ENCODE assay signal across 19 cellular contexts in the genomic region with DNA sequence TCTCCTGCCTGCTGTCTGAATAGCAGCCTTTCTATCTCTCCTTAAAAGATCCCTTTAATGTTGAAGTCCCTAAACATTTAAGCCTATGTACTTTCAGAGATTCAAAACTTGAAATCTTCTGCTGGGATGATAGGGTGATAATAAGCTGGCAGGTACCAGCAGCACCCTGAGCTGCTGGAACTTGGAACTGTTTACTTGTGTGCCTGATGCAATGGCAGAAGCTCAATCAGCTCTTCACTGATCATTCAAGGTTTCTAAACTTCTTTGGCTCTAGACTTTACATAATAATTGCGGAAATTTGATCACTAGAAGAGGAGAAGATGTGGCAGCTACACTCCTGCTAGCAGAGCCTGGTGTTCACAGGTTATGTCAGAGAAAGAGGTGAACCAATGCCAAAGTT. TPM values are rescaled to one million over a fixed set of nuclear protein-coding genes. Genes with fewer than 3 reads are reported as not detected.
DNase-seq lines count a peak whose midpoint lies in the region; ATAC-seq and TF ChIP-seq lines count a peak whose summit lies in the region.
"Had no signal": no experiment of that assay in that cellular context is flagged by ENCODE, and none has a peak within 500 bp of the region (broad histone marks: within the 10 kb centered on the region; RNA-seq: fewer than 3 reads in every experiment).

No MANE protein-coding gene starts in this region.

- peaks cover 2 to 5% of the 10 kb centered on the region in 2 experiments for H3K36me3 ChIP-seq in trophoblast cell (ENCODE audit: control insufficient read depth in 1 of 2, insufficient read depth in 2 of 2, low read length in 2 of 2)
- H3K36me3 ChIP-seq: Peyer's patch had no signal

- H3K23ac ChIP-seq in trophoblast cell (ENCODE audit: low read length): no peak overlapping the region

- no peak overlapping the region for H3K4me2 ChIP-seq in trophoblast cell (ENCODE audit: low read length)

- peak overlapping the region; percentile 53 for H3K18ac ChIP-seq in trophoblast cell (ENCODE audit: low read length)

- H3K4me1 ChIP-seq in trophoblast cell (ENCODE audit: control insufficient read depth in 1 of 2, insufficient read depth in 2 of 2, low read length in 2 of 2): no peaks in the 10 kb centered on the region
- H3K4me1 ChIP-seq: Peyer's patch had no signal

- no peaks in the 10 kb centered on the region for H3K79me2 ChIP-seq in trophoblast cell (ENCODE audit: control insufficient read depth, insufficient read depth, low read length, poor library complexity)

- H3K27me3 Mint-ChIP-seq in IgD-negative memory B cell: no peaks in the 10 kb centered on the region
- H3K27me3 Mint-ChIP-seq in WTC11 (ENCODE audit: low read depth): no peaks in the 10 kb centered on the region

- no peak overlapping the region for H4K12ac ChIP-seq in trophoblast cell (ENCODE audit: low read depth, low read length)

- H2AFZ ChIP-seq in trophoblast cell (ENCODE audit: insufficient read depth, low read length, poor library complexity): no peak overlapping the region
- H2AFZ ChIP-seq: GM23248 had no signal

- peak overlapping the region; percentile 38 for H4K8ac ChIP-seq in trophoblast cell (ENCODE audit: low read depth, low read length)

- ATAC-seq in WTC11 (no peak), GM19351 (IDR thresholded peaks at IDR 0.05; ENCODE audit: unreplicated experiment) (no peak), GM18868 (IDR thresholded peaks at IDR 0.05; ENCODE audit: unreplicated experiment) (no peak)
- ATAC-seq: CD8-positive, alpha-beta T cell; Right ventricle myocardium inferior had no signal

- POLR2A ChIA-PET in WTC11 (lab: Charles Lee): interaction anchor here (0.6 to 1.2 kb wide), 3 partner anchors 16 to 28 kb away, joined by 3 to 5 read pairs (median 3); partner anchors contain the start of genes MRPS27 and PTCD2

- H3K79me1 ChIP-seq in trophoblast cell (ENCODE audit: low read length): no peaks in the 10 kb centered on the region

- H3K4me3 ChIP-seq in trophoblast cell (ENCODE audit: low read depth, low read length): no peak overlapping the region
- H3K4me3 ChIP-seq: BLaER1, GM23248, Peyer's patch had no signal

- no peak overlapping the region for H3K4ac ChIP-seq in trophoblast cell (ENCODE audit: low read depth, low read length)

- H3K27me3 ChIP-seq in trophoblast cell (ENCODE audit: insufficient read depth, low read length): no peaks in the 10 kb centered on the region
- H3K27me3 ChIP-seq: BLaER1, Peyer's patch had no signal

- TF ChIP-seq CTCF in WTC11 (IDR thresholded peaks at IDR 0.05): no peak

- no peaks in the 10 kb centered on the region for H3K9me3 ChIP-seq in trophoblast cell (ENCODE audit: insufficient read depth, low read depth, low read length)
- H3K9me3 ChIP-seq: BLaER1, Peyer's patch had no signal

- no peak overlapping the region for H4K91ac ChIP-seq in trophoblast cell (ENCODE audit: low read depth, low read length)

- DNase-seq in DMS 273 (lab: John Stamatoyannopoulos, UW; ENCODE audit: unreplicated experiment) (peak; percentile 51), DMS 273 treated with DMSO at 0.1 percent for 48 hours (lab: John Stamatoyannopoulos, UW) (no peak), WTC11 (ENCODE audit: low spot score) (no peak), trophoblast cell (peak; percentile 1 to 51), NCI-H510A treated with DMSO at 0.1 percent for 48 hours (lab: John Stamatoyannopoulos, UW) (no peak)
- DNase-seq: 8988T; CD8-positive, alpha-beta T cell; DMS79 treated with DMSO at 0.1 percent for 48 hours; GDM1; GM23248; NCI-H1105 treated with DMSO at 0.1 percent for 48 hours; NCI-H187 treated with DMSO at 0.1 percent for 48 hours; NCI-H510A; Peyer's patch had no signal

- H3K4me3 Mint-ChIP-seq in IgD-negative memory B cell (no peak overlapping the region), WTC11 (no peak overlapping the region)
- H3K4me3 Mint-ChIP-seq: CD8-positive, alpha-beta T cell had no signal

- peak overlapping the region; percentile 13 for H2BK5ac ChIP-seq in trophoblast cell (ENCODE audit: low read depth, low read length, poor library complexity)

- no CpG with 5 or more reads among the region's 1 CpG for WGBS in trophoblast cell (ENCODE audit: extremely low coverage, insufficient coverage, insufficient read length)

- H3K9me3 Mint-ChIP-seq in IgD-negative memory B cell: no peaks in the 10 kb centered on the region
- H3K9me3 Mint-ChIP-seq in WTC11: no peaks in the 10 kb centered on the region
- H3K9me3 Mint-ChIP-seq: CD8-positive, alpha-beta T cell had no signal

- H3K36me3 Mint-ChIP-seq in IgD-negative memory B cell (peaks cover 10% of the 10 kb centered on the region), WTC11 (peaks cover 26% of the 10 kb centered on the region)

- H2BK12ac ChIP-seq in trophoblast cell (ENCODE audit: low read length): peak overlapping the region; percentile 40

- H2AK5ac ChIP-seq in trophoblast cell (ENCODE audit: low read length): no peak overlapping the region

- CTCF ChIA-PET in WTC11 (lab: Charles Lee): interaction anchor here (0.7 kb wide), 1 partner anchor 252 kb away, joined by 3 read pairs; no protein-coding TSS in a partner anchor

- H3K27ac Mint-ChIP-seq in IgD-negative memory B cell: peak overlapping the region in 2 of 3 donors; percentile 58 to 62
- H3K27ac Mint-ChIP-seq in WTC11: peak overlapping the region; percentile 77
- H3K27ac Mint-ChIP-seq: CD8-positive, alpha-beta T cell had no signal

- H3K4me1 Mint-ChIP-seq in IgD-negative memory B cell (peaks cover 31 to 43% (median 31%) of the 10 kb centered on the region in 3 donors), WTC11 (peaks cover 14% of the 10 kb centered on the region)

- peak overlapping the region; percentile 66 for H2BK120ac ChIP-seq in trophoblast cell (ENCODE audit: insufficient read depth, low read length, poor library complexity)

- no peak overlapping the region for H3K14ac ChIP-seq in trophoblast cell (ENCODE audit: low read length)

- no peak overlapping the region for H3K9ac ChIP-seq in trophoblast cell (ENCODE audit: low read length)
- H3K9ac ChIP-seq: BLaER1, GM23248 had no signal

- H3K27ac ChIP-seq in trophoblast cell (ENCODE audit: low read depth, low read length): peak overlapping the region; percentile 9
- H3K27ac ChIP-seq: BLaER1, GM23248, Peyer's patch had no signal

TF ChIP-seq in WTC11, 78 proteins besides CTCF, POLR2A, EP300 and RAD21:
- TF ChIP-seq GABPB1 (CRISPR knock-in tag; IDR thresholded peaks at IDR 0.05) (peak; percentile 93), ZNF232 (CRISPR knock-in tag; IDR thresholded peaks at IDR 0.05) (no peak), JUN (CRISPR knock-in tag; IDR thresholded peaks at IDR 0.05) (no peak), NR2C2 (CRISPR knock-in tag; IDR thresholded peaks at IDR 0.05) (no peak), ZNF671 (CRISPR knock-in tag; IDR thresholded peaks at IDR 0.05) (no peak)
- TF ChIP-seq, protein P1, sequence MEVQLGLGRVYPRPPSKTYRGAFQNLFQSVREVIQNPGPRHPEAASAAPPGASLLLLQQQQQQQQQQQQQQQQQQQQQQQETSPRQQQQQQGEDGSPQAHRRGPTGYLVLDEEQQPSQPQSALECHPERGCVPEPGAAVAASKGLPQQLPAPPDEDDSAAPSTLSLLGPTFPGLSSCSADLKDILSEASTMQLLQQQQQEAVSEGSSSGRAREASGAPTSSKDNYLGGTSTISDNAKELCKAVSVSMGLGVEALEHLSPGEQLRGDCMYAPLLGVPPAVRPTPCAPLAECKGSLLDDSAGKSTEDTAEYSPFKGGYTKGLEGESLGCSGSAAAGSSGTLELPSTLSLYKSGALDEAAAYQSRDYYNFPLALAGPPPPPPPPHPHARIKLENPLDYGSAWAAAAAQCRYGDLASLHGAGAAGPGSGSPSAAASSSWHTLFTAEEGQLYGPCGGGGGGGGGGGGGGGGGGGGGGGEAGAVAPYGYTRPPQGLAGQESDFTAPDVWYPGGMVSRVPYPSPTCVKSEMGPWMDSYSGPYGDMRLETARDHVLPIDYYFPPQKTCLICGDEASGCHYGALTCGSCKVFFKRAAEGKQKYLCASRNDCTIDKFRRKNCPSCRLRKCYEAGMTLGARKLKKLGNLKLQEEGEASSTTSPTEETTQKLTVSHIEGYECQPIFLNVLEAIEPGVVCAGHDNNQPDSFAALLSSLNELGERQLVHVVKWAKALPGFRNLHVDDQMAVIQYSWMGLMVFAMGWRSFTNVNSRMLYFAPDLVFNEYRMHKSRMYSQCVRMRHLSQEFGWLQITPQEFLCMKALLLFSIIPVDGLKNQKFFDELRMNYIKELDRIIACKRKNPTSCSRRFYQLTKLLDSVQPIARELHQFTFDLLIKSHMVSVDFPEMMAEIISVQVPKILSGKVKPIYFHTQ (CRISPR knock-in tag; IDR thresholded peaks at IDR 0.05): no peak
TF ChIP-seq in WTC11: peak in this region for 1.

RNA-seq across cellular contexts. Expression of gene MRPS27, which starts 27.6 kb away (rescaled TPM):
- 35.5 TPM for polyA plus RNA-seq in IgD-negative memory B cell
- 80.1 to 96.9 TPM (median 91.0 TPM) in 3 replicates for total RNA-seq in WTC11 (2021)
- 43.2 and 43.5 TPM in 2 replicates for polyA plus RNA-seq in trophoblast cell (2013)

RNA-seq across cellular contexts. Expression of gene PTCD2, which starts 27.8 kb away (rescaled TPM):
- polyA plus RNA-seq in IgD-negative memory B cell: 2.4 TPM
- total RNA-seq in WTC11 (2021): 13.0 to 14.3 TPM (median 13.8 TPM) in 3 replicates
- polyA plus RNA-seq in trophoblast cell (2013): 5.7 and 6.1 TPM in 2 replicates

Comparison
In these comparisons a context has a peak if more than half of its experiments do, and no peak if none do; other contexts are left out.
1. DNase-seq: peak in DMS 273 (single experiment) and trophoblast cell (2 of 2); none in DMS 273 treated with DMSO at 0.1 percent for 48 hours (single experiment), WTC11 (single experiment) and NCI-H510A treated with DMSO at 0.1 percent for 48 hours (single experiment).